22 cellular contexts compared by ENCODE assay signal in the genomic region with DNA sequence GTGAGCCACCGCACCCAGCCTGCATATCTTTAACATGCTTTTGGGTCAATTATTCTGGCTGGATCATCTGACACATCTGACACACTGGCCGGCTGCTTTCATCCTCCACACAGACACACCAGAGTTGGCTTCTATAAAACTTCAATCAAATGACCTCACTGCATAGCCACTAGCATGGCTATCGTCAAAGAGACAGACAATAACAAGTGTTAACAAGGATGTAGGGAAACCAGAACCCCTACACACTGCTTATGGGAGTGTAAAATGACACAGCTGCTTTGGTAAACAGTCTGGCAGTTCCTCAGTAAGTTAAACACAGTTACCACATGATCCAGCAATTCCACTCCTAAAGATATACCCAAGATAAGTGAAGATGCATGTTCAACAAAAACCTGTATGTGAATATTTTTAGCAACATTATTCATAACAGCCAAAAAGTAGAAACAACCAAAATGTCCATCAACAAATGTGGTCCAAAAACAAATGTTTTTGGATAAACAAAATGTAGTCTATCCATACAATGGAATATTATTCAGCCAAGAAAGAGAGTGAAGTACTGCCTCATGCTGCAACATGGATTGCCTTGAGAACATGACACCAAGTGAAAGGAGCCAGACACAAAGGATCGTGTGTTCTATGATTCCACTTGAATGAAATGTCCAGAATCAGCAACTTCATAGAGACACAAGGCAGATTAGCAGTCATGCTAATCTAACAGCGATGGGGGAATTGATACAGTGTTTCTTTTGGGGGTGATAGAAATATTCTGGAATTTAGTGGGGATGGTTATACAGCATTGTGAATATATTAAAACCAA. TPM values are rescaled to one million over a fixed set of nuclear protein-coding genes. Genes with fewer than 3 reads are reported as not detected.
DNase-seq lines count a peak whose midpoint lies in the region; ATAC-seq and TF ChIP-seq lines count a peak whose summit lies in the region.
"Had no signal": no experiment of that assay in that cellular context is flagged by ENCODE, and none has a peak within 500 bp of the region (broad histone marks: within the 10 kb centered on the region; RNA-seq: fewer than 3 reads in every experiment).

No MANE protein-coding gene starts in this region.

- no peak overlapping the region for H3K56ac ChIP-seq in H9 (ENCODE audit: insufficient read length, low read depth, low read length)

- dilution Hi-C loops in mammary epithelial cell (cut with HindIII; ENCODE audit: low sequenced_read_pairs), result no loop called here

- H3K9ac ChIP-seq in H9 (ENCODE audit: extremely low read depth, insufficient read length, low read length) (no peak overlapping the region), skeletal muscle tissue (ENCODE audit: low read depth in 1 of 3, low read length in 3 of 3) (no peak overlapping the region), mammary epithelial cell (ENCODE audit: insufficient read depth, low read length) (no peak overlapping the region)

- no peak overlapping the region for H2BK120ac ChIP-seq in H9 (ENCODE audit: low read depth, low read length, poor library complexity, severe bottlenecking)

- H3K9me3 ChIP-seq in H9 (ENCODE audit: control insufficient read depth, low read depth, low read length) (no peaks in the 10 kb centered on the region), skeletal muscle tissue (ENCODE audit: control insufficient read depth in 3 of 3, low read length in 3 of 3) (no peaks in the 10 kb centered on the region), breast epithelium (no peaks in the 10 kb centered on the region), mammary epithelial cell (replicated peaks; ENCODE audit: insufficient read depth, low read length) (no peaks in the 10 kb centered on the region)
- H3K9me3 ChIP-seq: HAP-1, sigmoid colon had no signal

- H2BK5ac ChIP-seq in H9 (ENCODE audit: insufficient read length, low read length), result no peak overlapping the region

- intact Hi-C loops in breast epithelium (cut with DNase I; ENCODE audit: low total_unique reads) (no loop called here), mammary epithelial cell (cut with micrococcal nuclease) (no loop called here)

- H3K36me3 ChIP-seq in skeletal muscle tissue (ENCODE audit: control insufficient read depth in 3 of 3, insufficient read depth in 3 of 3, low read length in 3 of 3), result peaks cover 6 to 19% (median 8%) of the 10 kb centered on the region in 3 donors
- H3K36me3 ChIP-seq in breast epithelium, result no peaks in the 10 kb centered on the region
- H3K36me3 ChIP-seq in mammary epithelial cell (ENCODE audit: insufficient read depth, low read length), result no peaks in the 10 kb centered on the region

- no peak overlapping the region for H3K4ac ChIP-seq in H9 (ENCODE audit: low read depth, low read length)

- DNase-seq in H9, result no peak
- no peak for DNase-seq in T-cell
- DNase-seq in left kidney (ENCODE audit: low read depth, low spot score), result peak; percentile 22
- DNase-seq in breast epithelium (ENCODE audit: low spot score in 2 of 2), result no peak
- no peak for DNase-seq in mammary epithelial cell
- DNase-seq: activated B cell treated with CpG ODN at 0.5 μM for 24 hours; activated T-cell treated with anti-CD3 and anti-CD28 coated beads, Interleukin-2, amount 50 U/mL, for 48 hours; AML-193; foreskin keratinocyte; NCI-H187 treated with DMSO at 0.1 percent for 48 hours; NCI-H226; NCI-H82; occipital lobe; sigmoid colon; stimulated activated CD4-positive, alpha-beta T cell treated with anti-CD3 and anti-CD28 coated beads, Interleukin-1b, Interleukin-23, amount 100 ng/mL, for 48 hours had no signal

- H2BK15ac ChIP-seq in H9 (ENCODE audit: low read depth, low read length), result no peak overlapping the region

- ATAC-seq in T-cell (replicated peaks in 1 of 4) (no peak), GM21529 (IDR thresholded peaks at IDR 0.05; ENCODE audit: unreplicated experiment) (no peak)
- ATAC-seq: foreskin keratinocyte had no signal

- H3K23ac ChIP-seq in H9 (ENCODE audit: insufficient read length, low read depth, low read length), result no peak overlapping the region

- in situ Hi-C loops in mammary epithelial cell (cut with MboI; ENCODE audit: low sequenced_read_pairs in 2 of 2), result no loop called here

- H3K27me3 ChIP-seq in H9 (ENCODE audit: insufficient read depth, low read length) (no peaks in the 10 kb centered on the region), skeletal muscle tissue (ENCODE audit: control insufficient read depth in 3 of 3, insufficient read depth in 3 of 3, low read length in 3 of 3) (no peaks in the 10 kb centered on the region), breast epithelium (no peaks in the 10 kb centered on the region), mammary epithelial cell (ENCODE audit: insufficient read depth, low read length) (no peaks in the 10 kb centered on the region)
- H3K27me3 ChIP-seq: foreskin keratinocyte, sigmoid colon had no signal

- H3K18ac ChIP-seq in H9 (ENCODE audit: insufficient read length, low read depth, low read length), result no peak overlapping the region

- H3K27ac ChIP-seq in H9 (ENCODE audit: insufficient read length, low read depth, low read length) (no peak overlapping the region), skeletal muscle tissue (ENCODE audit: low read depth, low read length) (peak overlapping the region; percentile 66), breast epithelium (peak overlapping the region in 1 of 2 donors; percentile 12), mammary epithelial cell (ENCODE audit: insufficient read depth, low read depth, low read length) (no peak overlapping the region)
- H3K27ac ChIP-seq: coronary artery, foreskin keratinocyte, SK-N-MC had no signal

- CTCF ChIA-PET in T-cell (lab: Charles Lee), result no interaction called here
- CTCF ChIA-PET in mammary epithelial cell (lab: Charles Lee; ENCODE audit: low non-redundant PET), result no interaction called here

- no peak overlapping the region for H4K8ac ChIP-seq in H9 (replicated peaks; ENCODE audit: insufficient read length, low read depth, low read length)

- H3K27ac Mint-ChIP-seq in H9, result peak overlapping the region in 2 of 3 experiments; percentile 59 to 79; a peak in 3 of 7 replicates
- H3K27ac Mint-ChIP-seq in T-cell, result peak overlapping the region; percentile 10 to 19
- H3K27ac Mint-ChIP-seq: activated B cell treated with CpG ODN at 0.5 μM for 24 hours; stimulated activated naive CD8-positive, alpha-beta T cell treated with anti-CD3 and anti-CD28 coated beads, Interleukin-15, Interleukin-2, amounts not matched to agents 100 ng/mL and 50 ng/mL, for 24 hours; type B pancreatic cell had no signal

- H4K91ac ChIP-seq in H9 (ENCODE audit: insufficient read length, low read depth, low read length), result no peak overlapping the region

- no peak overlapping the region for H3K14ac ChIP-seq in H9 (ENCODE audit: insufficient read depth, low read length)

- no peaks in the 10 kb centered on the region for H3K27me3 Mint-ChIP-seq in H9 (ENCODE audit: low read depth)
- no peaks in the 10 kb centered on the region for H3K27me3 Mint-ChIP-seq in T-cell
- H3K27me3 Mint-ChIP-seq: activated B cell treated with CpG ODN at 0.5 μM for 24 hours; stimulated activated naive CD8-positive, alpha-beta T cell treated with anti-CD3 and anti-CD28 coated beads, Interleukin-15, Interleukin-2, amounts not matched to agents 100 ng/mL and 50 ng/mL, for 24 hours; type B pancreatic cell had no signal

- H3K4me3 ChIP-seq in skeletal muscle tissue (ENCODE audit: low read length in 3 of 3) (no peak overlapping the region), breast epithelium (no peak overlapping the region), mammary epithelial cell (replicated peaks in 1 of 3; ENCODE audit: insufficient read depth in 1 of 3, low read depth in 2 of 3, low read length in 3 of 3) (no peak overlapping the region)
- H3K4me3 ChIP-seq: coronary artery, HAP-1, sigmoid colon, SK-N-MC had no signal

- H4K5ac ChIP-seq in H9 (ENCODE audit: insufficient read length, low read depth, low read length), result no peak overlapping the region

- H3K4me3 Mint-ChIP-seq in H9 (no peak overlapping the region), T-cell (no peak overlapping the region)
- H3K4me3 Mint-ChIP-seq: activated B cell treated with CpG ODN at 0.5 μM for 24 hours; stimulated activated naive CD8-positive, alpha-beta T cell treated with anti-CD3 and anti-CD28 coated beads, Interleukin-15, Interleukin-2, amounts not matched to agents 100 ng/mL and 50 ng/mL, for 24 hours; type B pancreatic cell had no signal

- no peak overlapping the region for H2BK20ac ChIP-seq in H9 (ENCODE audit: low read depth, low read length, poor library complexity, severe bottlenecking)

- no peak overlapping the region for H2AK5ac ChIP-seq in H9 (ENCODE audit: insufficient read length, low read length)

- H3K9me3 Mint-ChIP-seq in H9 (no peaks in the 10 kb centered on the region), T-cell (no peaks in the 10 kb centered on the region)
- H3K9me3 Mint-ChIP-seq: activated B cell treated with CpG ODN at 0.5 μM for 24 hours; stimulated activated naive CD8-positive, alpha-beta T cell treated with anti-CD3 and anti-CD28 coated beads, Interleukin-15, Interleukin-2, amounts not matched to agents 100 ng/mL and 50 ng/mL, for 24 hours; type B pancreatic cell had no signal

- H3K79me2 ChIP-seq in H9 (ENCODE audit: insufficient read depth, low read length), result peaks cover 7% of the 10 kb centered on the region; the same call in 1 of the 2 replicates
- no peaks in the 10 kb centered on the region for H3K79me2 ChIP-seq in mammary epithelial cell (ENCODE audit: insufficient read depth, low read length)

- peaks cover 8% of the 10 kb centered on the region for H3K79me1 ChIP-seq in H9 (ENCODE audit: insufficient read depth, low read depth, low read length, poor library complexity, severe bottlenecking)

- H3T11ph ChIP-seq in H9 (ENCODE audit: low read length), result no peak overlapping the region

- no TSS peak for BruUV-seq in mammary epithelial cell (replicated peaks; lab: Mats Ljungman, UMichigan)

- H2BK12ac ChIP-seq in H9 (ENCODE audit: insufficient read length, low read depth, low read length), result no peak overlapping the region

- H4K20me1 ChIP-seq in H9 (ENCODE audit: control insufficient read depth, insufficient read depth, insufficient read length) (no peaks in the 10 kb centered on the region), mammary epithelial cell (ENCODE audit: insufficient read depth, low read length) (no peaks in the 10 kb centered on the region)

- no peak overlapping the region for H3K4me2 ChIP-seq in H9 (ENCODE audit: insufficient read depth, insufficient read length, low read length)
- H3K4me2 ChIP-seq in mammary epithelial cell (ENCODE audit: insufficient read depth, low read depth, low read length), result no peak overlapping the region

- H3K36me3 Mint-ChIP-seq in H9 (ENCODE audit: insufficient read depth in 1 of 3, low read depth in 3 of 3) (peaks cover 53 to 80% (median 72%) of the 10 kb centered on the region in 3 experiments), T-cell (peaks cover 48% of the 10 kb centered on the region)

- TF ChIP-seq POLR2A in breast epithelium (IDR thresholded peaks at IDR 0.05), result no peak

- WGBS in H9 (ENCODE audit: extremely low coverage, insufficient read length, low lambda C conversion rate), result no CpG with 5 or more reads among the region's 5 CpGs
- WGBS in mammary epithelial cell (ENCODE audit: low coverage, missing lambda C conversion rate), result 95% methylated on average over 5 of the region's 5 CpGs

- H3K4me1 ChIP-seq in H9 (ENCODE audit: insufficient read depth, low read length), result no peaks in the 10 kb centered on the region
- peaks cover 21 to 31% (median 27%) of the 10 kb centered on the region in 3 donors for H3K4me1 ChIP-seq in skeletal muscle tissue (ENCODE audit: control insufficient read depth in 3 of 3, insufficient read depth in 3 of 3, low read length in 3 of 3)
- H3K4me1 ChIP-seq in breast epithelium, result no peaks in the 10 kb centered on the region
- peaks cover under 1% of the 10 kb centered on the region for H3K4me1 ChIP-seq in mammary epithelial cell (ENCODE audit: insufficient read depth, low read length)
- H3K4me1 ChIP-seq: HAP-1 had no signal

- H2AFZ ChIP-seq in H9 (ENCODE audit: low read length) (no peak overlapping the region), mammary epithelial cell (ENCODE audit: low read depth, low read length) (no peak overlapping the region)

- POLR2A ChIA-PET in T-cell (lab: Charles Lee), result no interaction called here

- peaks cover 18 to 28% of the 10 kb centered on the region in 2 experiments for H3K4me1 Mint-ChIP-seq in H9
- H3K4me1 Mint-ChIP-seq in T-cell, result peaks cover 25 to 31% (median 26%) of the 10 kb centered on the region in 3 donors

- no peaks in the 10 kb centered on the region for H3K23me2 ChIP-seq in H9 (ENCODE audit: insufficient read length, low read depth, low read length, poor library complexity, severe bottlenecking)

- TF ChIP-seq CTCF in H9 (conservative IDR thresholded peaks at IDR 0.05) (no peak), breast epithelium (IDR thresholded peaks at IDR 0.05) (no peak), mammary epithelial cell (conservative IDR thresholded peaks at IDR 0.05 in 1 of 2, IDR thresholded peaks at IDR 0.05 in 1 of 2; ENCODE audit: extremely low read depth in 1 of 2, insufficient read depth in 1 of 2, low read depth in 1 of 2, low read length in 2 of 2) (no peak)

RNA-seq across cellular contexts. Expression of gene KDM2B, which starts 10.1 kb away (rescaled TPM):
- total RNA-seq in H9 (2021) (137 and 143 TPM in 2 replicates), T-cell (100 to 1,000 TPM in 2 of 5 donors, 10 to 100 TPM in 3; 74.1 to 102 (median 95.8) TPM), skeletal muscle tissue (28.7 TPM), breast epithelium (10 to 100 TPM; 12.3 to 26.8 (median 16.7) TPM), mammary epithelial cell (10 to 100 TPM; 18.3 to 21.7 TPM)
- 14.3 TPM for polyA plus RNA-seq in mammary epithelial cell
- 20.8 TPM for polyA minus RNA-seq in mammary epithelial cell

RNA-seq across cellular contexts. Expression of gene ORAI1, which starts 55.7 kb away (rescaled TPM):
- 24.7 and 26.3 TPM in 2 replicates for total RNA-seq in H9 (2021)
- total RNA-seq in T-cell, result 10 to 100 TPM; 38.9 to 76.5 (median 59.0) TPM
- total RNA-seq in skeletal muscle tissue, result 10.4 TPM
- total RNA-seq in breast epithelium, result 10 to 100 TPM in 1 of 3 donors, 1 to 10 TPM in 2; 6.0 to 12.5 (median 6.7) TPM
- 10 to 100 TPM in 1 of 2 donors, 1 to 10 TPM in 1; 3.3 to 23.1 TPM for total RNA-seq in mammary epithelial cell
- 21.8 TPM for polyA plus RNA-seq in mammary epithelial cell
- polyA minus RNA-seq in mammary epithelial cell, result 10.4 TPM
